Comparison of ENCODE assay signal across 13 cellular contexts in the genomic region with DNA sequence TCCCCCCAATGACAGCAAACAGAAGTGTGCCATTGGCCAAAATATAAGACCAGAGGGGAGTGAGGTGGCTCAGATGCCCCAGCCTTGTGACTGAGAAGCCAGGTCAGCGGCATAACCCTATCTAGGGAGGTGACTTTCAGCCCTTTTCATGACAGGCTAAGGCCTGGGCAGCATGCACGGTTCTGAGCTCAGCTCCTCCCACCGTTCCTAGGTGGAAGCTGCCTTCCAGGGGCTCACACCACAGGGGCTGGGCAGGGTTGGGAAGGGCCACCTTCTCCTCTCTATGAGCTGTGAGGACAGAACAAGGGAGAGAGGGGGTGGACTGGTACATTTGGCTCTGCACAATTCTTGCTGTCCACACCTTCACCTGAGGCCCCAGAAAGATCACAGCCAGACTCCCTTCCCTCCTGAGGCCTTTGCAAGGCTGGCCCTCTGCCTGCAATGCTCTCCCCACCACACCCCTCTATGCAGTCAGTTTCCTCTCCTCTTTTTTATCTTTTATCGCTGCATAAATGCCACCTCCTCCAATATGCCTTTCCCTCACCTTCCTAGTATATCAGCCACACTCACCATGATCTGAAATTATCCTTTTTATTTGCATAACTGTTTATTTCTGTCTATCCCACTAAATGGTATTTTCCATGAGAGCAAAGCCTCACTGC. TPM values are rescaled to one million over a fixed set of nuclear protein-coding genes. Genes with fewer than 3 reads are reported as not detected.
A peak's percentile ranks its signal among the peaks of the same experiment; 100 is the strongest.
DNase-seq lines count a peak whose midpoint lies in the region; ATAC-seq and TF ChIP-seq lines count a peak whose summit lies in the region.
"Had no signal": no experiment of that assay in that cellular context is flagged by ENCODE, and none has a peak within 500 bp of the region (broad histone marks: within the 10 kb centered on the region; RNA-seq: fewer than 3 reads in every experiment).

No MANE protein-coding gene starts in this region.

- no peaks in the 10 kb centered on the region for H3K9me3 ChIP-seq in OCI-LY1 (ENCODE audit: low read length)
- H3K9me3 ChIP-seq: HAP-1 had no signal

- H3K9me3 Mint-ChIP-seq in activated naive CD4-positive, alpha-beta T cell treated with anti-CD3 and anti-CD28 coated beads for 36 hours = no peaks in the 10 kb centered on the region
- H3K9me3 Mint-ChIP-seq in activated naive CD4-positive, alpha-beta T cell treated with anti-CD3 and anti-CD28 coated beads, Interleukin-2, amount 10 ng/mL, durations not matched to agents 7 days and 5 days = no peaks in the 10 kb centered on the region
- peaks cover 0 to 2% of the 10 kb centered on the region in 2 donors for H3K9me3 Mint-ChIP-seq in stimulated activated naive B cell treated with anti-CD40 and anti-IgM and Interleukin-4, amounts not matched to agents 10 μg/mL and 1 μg/mL and 100 μg/mL, for 72 hours

- intact Hi-C loops in activated naive CD4-positive, alpha-beta T cell treated with anti-CD3 and anti-CD28 coated beads for 36 hours (cut with micrococcal nuclease) = loop anchor here (10.0 kb wide), 2 partner anchors 735 to 835 kb away; a partner anchor contains a TSS
- intact Hi-C loops in dorsolateral prefrontal cortex (cut with DNase I) = loop anchor here (5.0 to 10.0 kb wide), 5 partner anchors 42 to 805 kb away; a partner anchor contains a TSS

- no peak overlapping the region for H2AFZ ChIP-seq in OCI-LY1 (ENCODE audit: low read length)

- ATAC-seq in stimulated activated naive B cell treated with anti-CD40 and anti-IgM and Interleukin-4, amounts not matched to agents 10 μg/mL and 1 μg/mL and 100 μg/mL, for 72 hours (replicated peaks) = no peak
- ATAC-seq in GM18873 (IDR thresholded peaks at IDR 0.05; ENCODE audit: low FRiP score, unreplicated experiment) = no peak
- ATAC-seq: foreskin keratinocyte had no signal

- H3K4me3 Mint-ChIP-seq in activated naive CD4-positive, alpha-beta T cell treated with anti-CD3 and anti-CD28 coated beads for 36 hours = no peak overlapping the region
- H3K4me3 Mint-ChIP-seq in activated naive CD4-positive, alpha-beta T cell treated with anti-CD3 and anti-CD28 coated beads, Interleukin-2, amount 10 ng/mL, durations not matched to agents 7 days and 5 days = no peak overlapping the region
- H3K4me3 Mint-ChIP-seq in stimulated activated naive B cell treated with anti-CD40 and anti-IgM and Interleukin-4, amounts not matched to agents 10 μg/mL and 1 μg/mL and 100 μg/mL, for 72 hours = peak overlapping the region in 1 of 2 donors; percentile 8

- TF ChIP-seq CTCF in OCI-LY1 (IDR thresholded peaks at IDR 0.05; ENCODE audit: low read length) = no peak
- TF ChIP-seq CTCF in dorsolateral prefrontal cortex (IDR thresholded peaks at IDR 0.05 in 54 of 56, conservative IDR thresholded peaks at IDR 0.05 in 2 of 56; ENCODE audit: low read depth in 1 of 56, partially characterized antibody in 56 of 56) = no peak

- H3K4me1 ChIP-seq in OCI-LY1 (ENCODE audit: insufficient read depth, low read length, severe bottlenecking) = peaks cover 37% of the 10 kb centered on the region
- H3K4me1 ChIP-seq: foreskin keratinocyte had no signal

- H3K27me3 ChIP-seq in OCI-LY1 (ENCODE audit: insufficient read depth, low read length) (no peaks in the 10 kb centered on the region), dorsolateral prefrontal cortex (no peaks in the 10 kb centered on the region)
- H3K27me3 ChIP-seq: foreskin keratinocyte had no signal

- H3K79me2 ChIP-seq in OCI-LY1 (ENCODE audit: insufficient read depth, low read length) = no peaks in the 10 kb centered on the region

- no peak for DNase-seq in activated naive CD4-positive, alpha-beta T cell treated with anti-CD3 and anti-CD28 coated beads for 36 hours
- DNase-seq in activated naive CD4-positive, alpha-beta T cell treated with anti-CD3 and anti-CD28 coated beads, Interleukin-2, amount 10 ng/mL, durations not matched to agents 7 days and 5 days = no peak
- no peak for DNase-seq in dorsolateral prefrontal cortex
- DNase-seq in stimulated activated naive B cell treated with anti-CD40 and anti-IgM and Interleukin-4, amounts not matched to agents 10 μg/mL and 1 μg/mL and 100 μg/mL, for 72 hours = no peak
- DNase-seq in RPMI8226 = no peak
- no peak for DNase-seq in GM19240 (ENCODE audit: insufficient read length, low spot score)
- DNase-seq: foreskin keratinocyte, mammary epithelial cell, NCI-H146, NCI-H446 had no signal

- peak overlapping the region; percentile 58 for H3K27ac ChIP-seq in OCI-LY1 (ENCODE audit: low read depth, low read length, poor library complexity, severe bottlenecking)
- H3K27ac ChIP-seq in dorsolateral prefrontal cortex = peak overlapping the region in 49 of 59 donors; percentile 4 to 99 (median 89)

- H3K27me3 Mint-ChIP-seq in activated naive CD4-positive, alpha-beta T cell treated with anti-CD3 and anti-CD28 coated beads for 36 hours (ENCODE audit: low read depth) = no peaks in the 10 kb centered on the region
- H3K27me3 Mint-ChIP-seq in activated naive CD4-positive, alpha-beta T cell treated with anti-CD3 and anti-CD28 coated beads, Interleukin-2, amount 10 ng/mL, durations not matched to agents 7 days and 5 days = peaks cover 30% of the 10 kb centered on the region
- peaks cover 0 to 3% of the 10 kb centered on the region in 2 donors for H3K27me3 Mint-ChIP-seq in stimulated activated naive B cell treated with anti-CD40 and anti-IgM and Interleukin-4, amounts not matched to agents 10 μg/mL and 1 μg/mL and 100 μg/mL, for 72 hours

- H3K9me2 ChIP-seq in OCI-LY1 (ENCODE audit: low read depth, low read length) = no peaks in the 10 kb centered on the region

- peak overlapping the region; percentile 17; the same call in 1 of the 2 replicates for H3K9ac ChIP-seq in OCI-LY1 (ENCODE audit: low read length)

- H3F3A ChIP-seq in OCI-LY1 (ENCODE audit: insufficient read depth, low read length) = no peaks in the 10 kb centered on the region

- peaks cover 49% of the 10 kb centered on the region for H3K4me1 Mint-ChIP-seq in activated naive CD4-positive, alpha-beta T cell treated with anti-CD3 and anti-CD28 coated beads for 36 hours (ENCODE audit: low read depth)
- H3K4me1 Mint-ChIP-seq in activated naive CD4-positive, alpha-beta T cell treated with anti-CD3 and anti-CD28 coated beads, Interleukin-2, amount 10 ng/mL, durations not matched to agents 7 days and 5 days = peaks cover 35% of the 10 kb centered on the region
- peaks cover 36 to 55% of the 10 kb centered on the region in 2 donors for H3K4me1 Mint-ChIP-seq in stimulated activated naive B cell treated with anti-CD40 and anti-IgM and Interleukin-4, amounts not matched to agents 10 μg/mL and 1 μg/mL and 100 μg/mL, for 72 hours

- CTCF ChIA-PET in activated naive CD4-positive, alpha-beta T cell treated with anti-CD3 and anti-CD28 coated beads for 36 hours (lab: Charles Lee) = interaction anchor here (1.1 to 7.5 kb wide), 3 partner anchors 11 to 108 kb away, joined by 3 to 53 read pairs (median 3); no protein-coding TSS in a partner anchor
- CTCF ChIA-PET in activated naive CD4-positive, alpha-beta T cell treated with anti-CD3 and anti-CD28 coated beads, Interleukin-2, amount 10 ng/mL, durations not matched to agents 7 days and 5 days (lab: Charles Lee) = interaction anchor here (1.0 to 3.4 kb wide), 3 partner anchors 11 to 43 kb away, joined by 4 to 16 read pairs (median 11); no protein-coding TSS in a partner anchor

- H4K20me1 ChIP-seq in OCI-LY1 (ENCODE audit: insufficient read depth, low read length) = no peaks in the 10 kb centered on the region

- no peaks in the 10 kb centered on the region for H3K36me3 ChIP-seq in OCI-LY1 (ENCODE audit: insufficient read depth, low read length)
- H3K36me3 ChIP-seq: HAP-1 had no signal

- peak overlapping the region; percentile 98 for H3K27ac Mint-ChIP-seq in activated naive CD4-positive, alpha-beta T cell treated with anti-CD3 and anti-CD28 coated beads for 36 hours
- H3K27ac Mint-ChIP-seq in activated naive CD4-positive, alpha-beta T cell treated with anti-CD3 and anti-CD28 coated beads, Interleukin-2, amount 10 ng/mL, durations not matched to agents 7 days and 5 days = no peak overlapping the region
- H3K27ac Mint-ChIP-seq in stimulated activated naive B cell treated with anti-CD40 and anti-IgM and Interleukin-4, amounts not matched to agents 10 μg/mL and 1 μg/mL and 100 μg/mL, for 72 hours = peak overlapping the region; percentile 99

- 0 out of 2 replicates have a peak overlapping the region, but pooled peaks have one; percentile 23 for H3K4me2 ChIP-seq in OCI-LY1 (ENCODE audit: low read length)

- H3K4me3 ChIP-seq in OCI-LY1 (ENCODE audit: low read depth, low read length, poor library complexity, severe bottlenecking) (no peak overlapping the region), dorsolateral prefrontal cortex (no peak overlapping the region)
- H3K4me3 ChIP-seq: HAP-1 had no signal

- no peaks in the 10 kb centered on the region for H3K36me3 Mint-ChIP-seq in activated naive CD4-positive, alpha-beta T cell treated with anti-CD3 and anti-CD28 coated beads for 36 hours (ENCODE audit: low read depth)
- peaks cover 2% of the 10 kb centered on the region for H3K36me3 Mint-ChIP-seq in activated naive CD4-positive, alpha-beta T cell treated with anti-CD3 and anti-CD28 coated beads, Interleukin-2, amount 10 ng/mL, durations not matched to agents 7 days and 5 days
- H3K36me3 Mint-ChIP-seq in stimulated activated naive B cell treated with anti-CD40 and anti-IgM and Interleukin-4, amounts not matched to agents 10 μg/mL and 1 μg/mL and 100 μg/mL, for 72 hours = peaks cover 2 to 6% of the 10 kb centered on the region in 2 donors

RNA-seq across cellular contexts. Expression of a gene that starts 5.1 kb away (rescaled TPM):
- 10 to 100 TPM; 20.4 to 20.7 TPM for total RNA-seq in activated naive CD4-positive, alpha-beta T cell treated with anti-CD3 and anti-CD28 coated beads for 36 hours
- 100 to 1,000 TPM in 3 of 120 experiments, 10 to 100 TPM in 112, 1 to 10 TPM in 5; 6.0 to 163 (median 19.8) TPM for total RNA-seq in dorsolateral prefrontal cortex

RNA-seq across cellular contexts. Expression of a gene that starts 21.3 kb away (rescaled TPM):
- total RNA-seq in activated naive CD4-positive, alpha-beta T cell treated with anti-CD3 and anti-CD28 coated beads for 36 hours = 1 to 10 TPM; 1.8 to 2.2 TPM
- 100 to 1,000 TPM in 119 of 120 experiments, 10 to 100 TPM in 1; 68.4 to 279 (median 196) TPM for total RNA-seq in dorsolateral prefrontal cortex

Comparison
In these comparisons a context has a peak if more than half of its experiments do, and no peak if none do; other contexts are left out.
1. RNA of a gene that starts 21.3 kb away (total RNA-seq): 68.4 to 279 TPM in dorsolateral prefrontal cortex; 1.8 to 2.2 TPM in activated naive CD4-positive, alpha-beta T cell treated with anti-CD3 and anti-CD28 coated beads for 36 hours; every median in the first group is over 10 times any median in the second.